10 cellular contexts compared by ENCODE assay signal in the genomic region with DNA sequence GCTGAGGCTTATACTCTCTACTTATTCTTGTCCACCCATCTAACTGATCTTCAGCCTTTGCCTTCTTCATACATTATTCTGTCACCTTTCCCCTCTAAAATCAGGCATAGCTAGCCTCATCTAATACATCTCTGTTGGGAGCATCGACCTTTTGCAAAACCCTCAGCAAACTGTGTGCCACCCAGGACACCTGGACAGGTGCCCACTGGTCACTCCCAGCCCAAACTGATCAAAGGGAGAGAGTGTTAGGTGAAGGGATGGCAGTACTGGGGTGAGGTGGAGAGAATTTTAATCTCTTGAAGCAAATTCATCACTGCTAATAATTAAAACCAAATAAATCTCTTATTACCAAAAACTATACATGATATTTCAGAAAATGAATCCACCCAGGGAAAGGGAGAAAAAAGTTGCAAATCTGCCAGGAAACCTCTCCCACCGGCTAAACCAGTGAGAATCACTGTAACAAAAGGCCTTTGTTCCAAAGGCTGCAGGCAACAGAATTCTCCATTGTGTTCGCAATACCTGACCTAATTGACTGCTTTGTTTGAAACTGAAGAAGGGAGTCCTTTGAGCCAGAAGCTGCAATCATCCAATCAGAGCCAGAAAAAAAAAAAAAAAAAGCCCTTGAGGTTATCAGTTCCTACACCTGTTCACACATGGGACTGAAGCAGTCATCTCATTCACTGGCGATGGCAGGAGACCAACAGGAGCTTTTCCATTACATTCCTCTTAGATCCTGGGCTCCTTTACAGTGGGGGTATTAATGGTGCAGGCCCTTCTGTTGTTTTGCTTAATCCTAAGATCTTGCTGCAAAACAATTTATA.
A peak's percentile ranks its signal among the peaks of the same experiment; 100 is the strongest.
DNase-seq lines count a peak whose midpoint lies in the region; ATAC-seq lines count a peak whose summit lies in the region.
"Had no signal": no experiment of that assay in that cellular context is flagged by ENCODE, and none has a peak within 500 bp of the region (broad histone marks: within the 10 kb centered on the region; RNA-seq: fewer than 3 reads in every experiment).

No MANE protein-coding gene starts in this region.

- no peak overlapping the region for H3K27ac ChIP-seq in effector memory CD4-positive, alpha-beta T cell (ENCODE audit: insufficient read depth, low read length, poor library complexity, severe bottlenecking)
- H3K27ac ChIP-seq: KMS-11 had no signal

- no peak for ATAC-seq in GM18868 (IDR thresholded peaks at IDR 0.05; ENCODE audit: unreplicated experiment)
- no peak for ATAC-seq in GM18870 (IDR thresholded peaks at IDR 0.05; ENCODE audit: unreplicated experiment)

- CTCF ChIA-PET in activated naive CD4-positive, alpha-beta T cell treated with anti-CD3 and anti-CD28 coated beads, Interleukin-2, amount 10 ng/mL, durations not matched to agents 7 days and 5 days (lab: Charles Lee), result interaction anchor here (0.6 kb wide), 1 partner anchor 508 kb away, joined by 3 read pairs; no protein-coding TSS in a partner anchor

- H3K9me3 Mint-ChIP-seq in activated naive CD4-positive, alpha-beta T cell treated with anti-CD3 and anti-CD28 coated beads, Interleukin-2, amount 10 ng/mL, durations not matched to agents 7 days and 5 days, result no peaks in the 10 kb centered on the region

- no peaks in the 10 kb centered on the region for H3K36me3 ChIP-seq in effector memory CD4-positive, alpha-beta T cell (ENCODE audit: control insufficient read depth, insufficient read depth, low read length)

- H3K27me3 Mint-ChIP-seq in activated naive CD4-positive, alpha-beta T cell treated with anti-CD3 and anti-CD28 coated beads, Interleukin-2, amount 10 ng/mL, durations not matched to agents 7 days and 5 days, result no peaks in the 10 kb centered on the region

- H3K9me3 ChIP-seq in effector memory CD4-positive, alpha-beta T cell (ENCODE audit: control insufficient read depth, low read length), result no peaks in the 10 kb centered on the region

- H3K4me1 Mint-ChIP-seq in activated naive CD4-positive, alpha-beta T cell treated with anti-CD3 and anti-CD28 coated beads, Interleukin-2, amount 10 ng/mL, durations not matched to agents 7 days and 5 days, result peaks cover 14% of the 10 kb centered on the region

- no peaks in the 10 kb centered on the region for H3K36me3 Mint-ChIP-seq in activated naive CD4-positive, alpha-beta T cell treated with anti-CD3 and anti-CD28 coated beads, Interleukin-2, amount 10 ng/mL, durations not matched to agents 7 days and 5 days

- in situ Hi-C loops in G401 (cut with HindIII; ENCODE audit: low sequenced_read_pairs), result no loop called here

- DNase-seq in G401 (ENCODE audit: low spot score) (peak; percentile 89), NCI-H2171 treated with DMSO at 0.1 percent for 48 hours (lab: John Stamatoyannopoulos, UW) (peak; percentile 97), dermis microvascular lymphatic vessel endothelial cell (ENCODE audit: low read depth in 2 of 2) (peak; percentile 36 to 61), myocyte (ENCODE audit: low read depth) (peak; percentile 63)
- DNase-seq in activated naive CD4-positive, alpha-beta T cell treated with anti-CD3 and anti-CD28 coated beads, Interleukin-2, amount 10 ng/mL, durations not matched to agents 7 days and 5 days, result no peak
- no peak for DNase-seq in effector memory CD4-positive, alpha-beta T cell
- DNase-seq: stimulated activated CD4-positive, alpha-beta T cell treated with anti-CD3 and anti-CD28 coated beads, Interleukin-4, amount 100 ng/mL, for 24 hours had no signal

- H3K27ac Mint-ChIP-seq in activated naive CD4-positive, alpha-beta T cell treated with anti-CD3 and anti-CD28 coated beads, Interleukin-2, amount 10 ng/mL, durations not matched to agents 7 days and 5 days, result no peak overlapping the region

- H3K4me3 Mint-ChIP-seq in activated naive CD4-positive, alpha-beta T cell treated with anti-CD3 and anti-CD28 coated beads, Interleukin-2, amount 10 ng/mL, durations not matched to agents 7 days and 5 days, result no peak overlapping the region

- no peak overlapping the region for H3K4me3 ChIP-seq in effector memory CD4-positive, alpha-beta T cell (ENCODE audit: insufficient read depth, low read depth, low read length, poor library complexity, severe bottlenecking)

- H3K4me1 ChIP-seq in effector memory CD4-positive, alpha-beta T cell (ENCODE audit: control insufficient read depth, insufficient read depth, low read length, poor library complexity, severe bottlenecking), result no peaks in the 10 kb centered on the region

- H3K27me3 ChIP-seq in effector memory CD4-positive, alpha-beta T cell (replicated peaks; ENCODE audit: control insufficient read depth, insufficient read depth, low read length, poor library complexity, severe bottlenecking), result no peaks in the 10 kb centered on the region

Comparison
In these comparisons a context has a peak if more than half of its experiments do, and no peak if none do; other contexts are left out.
1. DNase-seq: peak in G401 (single experiment), NCI-H2171 treated with DMSO at 0.1 percent for 48 hours (single experiment), dermis microvascular lymphatic vessel endothelial cell (2 of 2) and myocyte (single experiment); none in activated naive CD4-positive, alpha-beta T cell treated with anti-CD3 and anti-CD28 coated beads, Interleukin-2, amount 10 ng/mL, durations not matched to agents 7 days and 5 days (single experiment) and effector memory CD4-positive, alpha-beta T cell (0 of 3).